Comparison of ENCODE assay signal across 30 cellular contexts in genomic region chr3:142622447-142622846, GRCh38.
"Had no signal": no experiment of that assay in that cellular context is flagged by ENCODE, and none has a peak within 500 bp of the region (broad histone marks: within the 10 kb centered on the region; RNA-seq: fewer than 3 reads in every experiment).

No MANE protein-coding gene starts in this region.

- H3K4me3 ChIP-seq: heart left ventricle, left ventricle myocardium inferior, lung, neural progenitor cell, ovary, prostate gland, skin epidermis, spleen, thyroid gland, upper lobe of right lung had no signal

- H3K4me2 ChIP-seq: neural progenitor cell had no signal

- H3K27ac Mint-ChIP-seq: immature natural killer cell; naive B cell; natural killer cell; nephron progenitor cell; neural progenitor cell; stimulated activated memory B cell treated with anti-CD40 and anti-IgM and Interleukin-4, amounts not matched to agents 10 μg/mL and 1 μg/mL and 100 μg/mL, for 72 hours; stimulated activated naive CD8-positive, alpha-beta T cell treated with anti-CD3 and anti-CD28 coated beads, Interleukin-15, amount 100 ng/mL, for 72 hours had no signal

- H3K9ac ChIP-seq: neural progenitor cell had no signal

- H3K27ac ChIP-seq: heart left ventricle, left ventricle myocardium inferior, neural progenitor cell, neutrophil, ovary, prostate gland, skin epidermis, spleen, thyroid gland, upper lobe of right lung had no signal

- H3K4me1 ChIP-seq: heart left ventricle, left ventricle myocardium inferior, prostate gland, spleen, thyroid gland, upper lobe of right lung had no signal

- H3K36me3 Mint-ChIP-seq: immature natural killer cell; naive B cell; natural killer cell; neural progenitor cell; stimulated activated memory B cell treated with anti-CD40 and anti-IgM and Interleukin-4, amounts not matched to agents 10 μg/mL and 1 μg/mL and 100 μg/mL, for 72 hours had no signal

- H3K4me3 Mint-ChIP-seq: immature natural killer cell; naive B cell; natural killer cell; nephron progenitor cell; neural progenitor cell; stimulated activated memory B cell treated with anti-CD40 and anti-IgM and Interleukin-4, amounts not matched to agents 10 μg/mL and 1 μg/mL and 100 μg/mL, for 72 hours; stimulated activated naive CD8-positive, alpha-beta T cell treated with anti-CD3 and anti-CD28 coated beads, Interleukin-15, amount 100 ng/mL, for 72 hours had no signal

- DNase-seq: heart left ventricle; hypothalamus; immature natural killer cell; kidney; left ventricle myocardium inferior; mesendoderm; midbrain; naive B cell; natural killer cell; nephron progenitor cell; occipital lobe; ovary; posterior cingulate gyrus; retina; right cardiac atrium; spleen; stimulated activated CD4-positive, alpha-beta T cell treated with anti-CD3 and anti-CD28 coated beads, Interleukin-4, amount 100 ng/mL, for 24 hours; stimulated activated naive CD4-positive, alpha-beta T cell treated with Interleukin-2 at 50 U/mL for 16 hours; stimulated activated naive CD8-positive, alpha-beta T cell treated with anti-CD3 and anti-CD28 coated beads, Interleukin-15, amount 100 ng/mL, for 72 hours; substantia nigra; thyroid gland; trophoblast cell; upper lobe of right lung had no signal

- H3K36me3 ChIP-seq: heart left ventricle, left ventricle myocardium inferior, neural progenitor cell, neutrophil, ovary, prostate gland, spleen, thyroid gland, upper lobe of right lung had no signal

- H3K4me1 Mint-ChIP-seq: immature natural killer cell; naive B cell; natural killer cell; neural progenitor cell; stimulated activated memory B cell treated with anti-CD40 and anti-IgM and Interleukin-4, amounts not matched to agents 10 μg/mL and 1 μg/mL and 100 μg/mL, for 72 hours; stimulated activated naive CD8-positive, alpha-beta T cell treated with anti-CD3 and anti-CD28 coated beads, Interleukin-15, amount 100 ng/mL, for 72 hours had no signal

- ATAC-seq: heart left ventricle; natural killer cell; right cardiac atrium; sciatic nerve; stimulated activated memory B cell treated with anti-CD40 and anti-IgM and Interleukin-4, amounts not matched to agents 10 μg/mL and 1 μg/mL and 100 μg/mL, for 72 hours; stimulated activated naive CD8-positive, alpha-beta T cell treated with anti-CD3 and anti-CD28 coated beads, Interleukin-15, amount 100 ng/mL, for 72 hours; upper lobe of right lung had no signal

- H3K9me3 ChIP-seq: heart left ventricle, left ventricle myocardium inferior, neutrophil, ovary, prostate gland, spleen, thyroid gland, upper lobe of right lung had no signal

- H3K9me3 Mint-ChIP-seq: immature natural killer cell; naive B cell; natural killer cell; nephron progenitor cell; neural progenitor cell; stimulated activated memory B cell treated with anti-CD40 and anti-IgM and Interleukin-4, amounts not matched to agents 10 μg/mL and 1 μg/mL and 100 μg/mL, for 72 hours; stimulated activated naive CD8-positive, alpha-beta T cell treated with anti-CD3 and anti-CD28 coated beads, Interleukin-15, amount 100 ng/mL, for 72 hours had no signal

- H2AFZ ChIP-seq: neural progenitor cell had no signal

- H3K27me3 Mint-ChIP-seq: stimulated activated naive CD8-positive, alpha-beta T cell treated with anti-CD3 and anti-CD28 coated beads, Interleukin-15, amount 100 ng/mL, for 72 hours had no signal

- H3K27me3 ChIP-seq: heart left ventricle, neural progenitor cell, neutrophil, ovary, spleen, thyroid gland, upper lobe of right lung had no signal
